ENCODE assay signal across 9 cellular contexts in the genomic region with DNA sequence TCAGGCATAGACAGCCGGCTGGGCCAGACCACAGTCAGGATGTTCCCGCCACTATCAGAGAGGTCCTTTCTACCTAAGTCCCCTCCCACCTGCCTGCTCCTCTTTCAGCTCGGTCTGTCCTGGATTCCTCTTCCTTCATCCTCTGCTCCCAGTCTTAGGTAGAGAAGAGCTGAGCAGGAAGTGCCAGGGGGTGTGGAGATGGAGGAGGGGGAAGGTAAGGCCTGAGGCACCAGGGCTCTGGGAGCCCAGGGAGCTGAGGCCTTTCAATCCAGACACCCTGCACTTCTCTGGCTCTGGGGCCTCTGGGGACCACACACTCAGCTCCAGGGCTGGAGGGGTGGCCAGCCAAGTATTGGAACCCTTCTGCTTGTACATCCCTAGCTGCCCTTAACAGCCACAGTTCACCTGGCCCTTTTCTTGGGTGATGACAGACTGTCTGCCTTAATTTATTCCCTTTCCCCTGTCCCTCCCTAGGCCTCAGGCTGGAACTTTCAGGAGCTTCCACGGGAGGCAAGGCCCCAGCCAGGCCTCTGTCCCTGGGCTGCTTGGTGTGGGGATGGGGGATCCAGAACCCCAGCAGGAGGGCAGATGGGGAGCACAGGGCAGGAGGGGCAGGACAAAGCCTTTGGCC. TPM values are rescaled to one million over a fixed set of nuclear protein-coding genes. Genes with fewer than 3 reads are reported as not detected.
DNase-seq lines count a peak whose midpoint lies in the region; ATAC-seq and TF ChIP-seq lines count a peak whose summit lies in the region.
"Had no signal": no experiment of that assay in that cellular context is flagged by ENCODE, and none has a peak within 500 bp of the region (broad histone marks: within the 10 kb centered on the region; RNA-seq: fewer than 3 reads in every experiment).

No MANE protein-coding gene starts in this region.

- peak overlapping the region; percentile 62 for H3K9ac ChIP-seq in adipocyte (ENCODE audit: low read length)

- H3K9me3 Mint-ChIP-seq in memory B cell, result no peaks in the 10 kb centered on the region

- H3K4me1 Mint-ChIP-seq in memory B cell, result peaks cover 68% of the 10 kb centered on the region

- no peak for TF ChIP-seq CTCF in tibial artery (IDR thresholded peaks at IDR 0.05)

- no peak for ATAC-seq in memory B cell (ENCODE audit: low read depth)
- ATAC-seq in HG02870 (IDR thresholded peaks at IDR 0.05; ENCODE audit: unreplicated experiment), result no peak

- H3K4me3 ChIP-seq in adipocyte (ENCODE audit: low read length) (no peak overlapping the region), tibial artery (no peak overlapping the region)
- H3K4me3 ChIP-seq: testis had no signal

- peak overlapping the region; percentile 97 for H3K27ac Mint-ChIP-seq in memory B cell

- H3K36me3 Mint-ChIP-seq in memory B cell, result peaks cover under 1% of the 10 kb centered on the region

- no peaks in the 10 kb centered on the region for H3K9me3 ChIP-seq in adipocyte (ENCODE audit: control insufficient read depth, low read length)
- no peaks in the 10 kb centered on the region for H3K9me3 ChIP-seq in tibial artery
- H3K9me3 ChIP-seq: testis had no signal

- peak overlapping the region; percentile 56 to 57 for H3K27ac ChIP-seq in tibial artery

- H3K4me1 ChIP-seq in adipocyte (ENCODE audit: control insufficient read depth, insufficient read depth, low read length), result peaks cover 34% of the 10 kb centered on the region
- H3K4me1 ChIP-seq in tibial artery, result peaks cover 0 to 52% (median 32%) of the 10 kb centered on the region in 4 donors

- H3K4me3 Mint-ChIP-seq in memory B cell, result no peak overlapping the region

- H3K36me3 ChIP-seq in adipocyte (ENCODE audit: control insufficient read depth, insufficient read depth, low read length, severe bottlenecking) (no peaks in the 10 kb centered on the region), tibial artery (no peaks in the 10 kb centered on the region)

- peak; percentile 2 for DNase-seq in activated CD4-positive, alpha-beta T cell treated with anti-CD3 and anti-CD28 coated beads for 48 hours
- DNase-seq in activated CD4-positive, alpha-beta T cell treated with anti-CD3 and anti-CD28 coated beads for 4 hours, result no peak
- no peak for DNase-seq in adipocyte (ENCODE audit: low read depth)
- DNase-seq in memory B cell (ENCODE audit: low spot score in 2 of 2), result no peak
- peak; percentile 17 to 51 for DNase-seq in tibial artery
- DNase-seq in HCEC 1CT, result no peak
- no peak for DNase-seq in HT-29 (ENCODE audit: low spot score)
- DNase-seq: testis had no signal

- no peaks in the 10 kb centered on the region for H3K27me3 Mint-ChIP-seq in memory B cell

- intact Hi-C loops in tibial artery (cut with DNase I; ENCODE audit: low total_unique reads), result no loop called here

- H3K27me3 ChIP-seq in adipocyte (replicated peaks; ENCODE audit: control insufficient read depth, insufficient read depth, low read length) (no peaks in the 10 kb centered on the region), tibial artery (no peaks in the 10 kb centered on the region)
- H3K27me3 ChIP-seq: testis had no signal

RNA-seq across cellular contexts. Expression of a gene that starts 15.6 kb away (rescaled TPM):
- 52.0 and 58.7 TPM in 2 replicates for total RNA-seq in HT-29 (2014; rRNA removed; shearing (Covaris generic))

Comparison
In these comparisons a context has a peak if more than half of its experiments do, and no peak if none do; other contexts are left out.
1. DNase-seq: peak in activated CD4-positive, alpha-beta T cell treated with anti-CD3 and anti-CD28 coated beads for 48 hours (single experiment) and tibial artery (2 of 2); none in activated CD4-positive, alpha-beta T cell treated with anti-CD3 and anti-CD28 coated beads for 4 hours (0 of 2), adipocyte (single experiment), memory B cell (0 of 2), HCEC 1CT (single experiment) and HT-29 (single experiment).